ENCODE assay signal across 27 cellular contexts in the genomic region with DNA sequence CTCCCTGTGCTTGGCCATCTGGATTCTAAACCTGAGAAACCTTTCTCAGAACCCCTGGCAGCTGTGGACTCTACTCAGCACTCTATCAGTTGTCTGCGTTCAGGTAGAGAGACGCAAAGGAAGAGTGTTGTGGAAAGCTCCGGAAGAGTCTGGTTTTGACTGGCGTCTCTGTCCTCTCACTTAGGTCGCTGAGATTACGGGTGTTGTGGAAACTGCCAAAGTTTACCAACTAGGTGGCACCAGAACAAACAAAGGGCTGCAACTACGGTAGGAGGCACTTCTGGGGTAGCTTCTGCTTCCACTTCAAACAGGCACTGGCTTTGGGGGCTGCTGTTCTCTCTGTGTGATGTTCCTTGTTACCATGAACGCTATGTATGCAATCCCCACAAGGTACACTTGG. TPM values are rescaled to one million over a fixed set of nuclear protein-coding genes. Genes with fewer than 3 reads are reported as not detected.
DNase-seq lines count a peak whose midpoint lies in the region; ATAC-seq, FAIRE-seq and TF ChIP-seq lines count a peak whose summit lies in the region.
"Had no signal": no experiment of that assay in that cellular context is flagged by ENCODE, and none has a peak within 500 bp of the region (broad histone marks: within the 10 kb centered on the region; RNA-seq: fewer than 3 reads in every experiment).

No MANE protein-coding gene starts in this region.

- DNase-seq in HepG2 (ENCODE audit: low spot score) (no peak), colonic mucosa (peak; percentile 76), mucosa of gallbladder (ENCODE audit: low spot score) (peak; percentile 49), type B pancreatic cell (ENCODE audit: extremely low spot score, unreplicated experiment) (no peak), Karpas-422 (no peak), thyroid gland (no peak)
- DNase-seq: BE2C; CD4-positive, alpha-beta T cell; COR-L47; DND-41; HCEC 1CT; IMR-90; NCI-H1417; NCI-H1694 treated with DMSO at 0.1 percent for 48 hours; NCI-H446 treated with DMSO at 0.1 percent for 48 hours; NCI-H526 treated with DMSO at 0.1 percent for 48 hours; OCI-M1; Right ventricle myocardium superior had no signal

- TF ChIP-seq EP300 in HepG2 (IDR thresholded peaks at IDR 0.05; ENCODE audit: low read depth in 2 of 2, low read length in 2 of 2) (no peak), HepG2 (CRISPR knock-in tag; IDR thresholded peaks at IDR 0.05; ENCODE audit: borderline replicate concordance) (no peak)

- H3K4me3 Mint-ChIP-seq in type B pancreatic cell: no peak overlapping the region
- H3K4me3 Mint-ChIP-seq: CD4-positive, alpha-beta T cell; GM23338 had no signal

- no TSS peak for BruUV-seq in HepG2 (replicated peaks; lab: Mats Ljungman, UMichigan)

- H3K27me3 Mint-ChIP-seq in type B pancreatic cell: no peaks in the 10 kb centered on the region
- H3K27me3 Mint-ChIP-seq: CD4-positive, alpha-beta T cell had no signal

- no peak for TF ChIP-seq POLR2A in HepG2 (IDR thresholded peaks at IDR 0.05; ENCODE audit: insufficient read depth in 1 of 2, low read depth in 2 of 2, low read length in 2 of 2)
- TF ChIP-seq POLR2A in thyroid gland (IDR thresholded peaks at IDR 0.05): no peak

- CTCF ChIA-PET in HepG2 (lab: Yijun Ruan, JAX; ENCODE audit: low intra/inter-chr PET ratio, low total read pairs): no interaction called here

- no peak for TF ChIP-seq CTCF in liver (IDR thresholded peaks at IDR 0.05; ENCODE audit: low read depth, low read length, missing input control)
- no peak for TF ChIP-seq CTCF in HepG2 (CRISPR knock-in tag; IDR thresholded peaks at IDR 0.05)
- peak; percentile 0 for TF ChIP-seq CTCF in colonic mucosa (IDR thresholded peaks at IDR 0.05)
- TF ChIP-seq CTCF in type B pancreatic cell (conservative IDR thresholded peaks at IDR 0.05): no peak
- no peak for TF ChIP-seq CTCF in thyroid gland (IDR thresholded peaks at IDR 0.05)

- no peak overlapping the region for H3K4me3 ChIP-seq in liver (ENCODE audit: low read depth in 1 of 3, low read length in 3 of 3)
- H3K4me3 ChIP-seq in HepG2 (replicated peaks in 1 of 3; ENCODE audit: insufficient read depth in 1 of 3, low read depth in 2 of 3, low read length in 3 of 3): no peak overlapping the region
- no peak overlapping the region for H3K4me3 ChIP-seq in colonic mucosa
- no peak overlapping the region for H3K4me3 ChIP-seq in Karpas-422 (ENCODE audit: low read length)
- no peak overlapping the region for H3K4me3 ChIP-seq in thyroid gland (replicated peaks in 1 of 3)
- H3K4me3 ChIP-seq: A549, GM12878, GM23338 had no signal

- H3K9me3 Mint-ChIP-seq in type B pancreatic cell: no peaks in the 10 kb centered on the region
- H3K9me3 Mint-ChIP-seq: CD4-positive, alpha-beta T cell; GM23338 had no signal

- H3K36me3 Mint-ChIP-seq in type B pancreatic cell: peaks cover 30% of the 10 kb centered on the region

- H3K4me1 ChIP-seq in liver (ENCODE audit: control insufficient read depth in 4 of 4, insufficient read depth in 4 of 4, low read length in 3 of 4) (peaks cover 4 to 11% (median 9%) of the 10 kb centered on the region in 4 donors), HepG2 (ENCODE audit: insufficient read depth, low read length) (peaks cover 7% of the 10 kb centered on the region; the same call in 1 of the 2 replicates), colonic mucosa (peaks cover 2% of the 10 kb centered on the region), Karpas-422 (ENCODE audit: low read length) (no peaks in the 10 kb centered on the region), thyroid gland (no peaks in the 10 kb centered on the region)
- H3K4me1 ChIP-seq: BE2C had no signal

- no peak overlapping the region for H2AFZ ChIP-seq in HepG2 (ENCODE audit: low read length)
- H2AFZ ChIP-seq in Karpas-422 (ENCODE audit: low read length): no peak overlapping the region
- H2AFZ ChIP-seq: GM23338 had no signal

- H3K9ac ChIP-seq in liver (ENCODE audit: low read depth in 1 of 2, low read length in 2 of 2) (no peak overlapping the region), HepG2 (ENCODE audit: insufficient read depth, low read depth, low read length) (no peak overlapping the region), colonic mucosa (ENCODE audit: low read depth in 2 of 2, low read length in 2 of 2) (peak overlapping the region in 1 of 2 donors; percentile 64), Karpas-422 (ENCODE audit: low read length) (no peak overlapping the region)
- H3K9ac ChIP-seq: KMS-11 had no signal

- FAIRE-seq in HepG2 (lab: Jason Lieb, UNC): no peak
- FAIRE-seq: A549, GM12878, HTR-8/SVneo had no signal

- H3K36me3 ChIP-seq in liver (ENCODE audit: control insufficient read depth in 4 of 4, insufficient read depth in 3 of 4, low read depth in 1 of 4, low read length in 3 of 4) (peaks cover 9 to 60% (median 52%) of the 10 kb centered on the region in 4 donors), HepG2 (replicated peaks in 1 of 2; ENCODE audit: control insufficient read depth in 1 of 2, insufficient read depth in 2 of 2, low read length in 2 of 2) (peaks cover 28 to 63% of the 10 kb centered on the region in 2 experiments), colonic mucosa (peaks cover 5% of the 10 kb centered on the region), Karpas-422 (ENCODE audit: insufficient read depth, low read length) (peaks cover 49% of the 10 kb centered on the region), thyroid gland (peaks cover 67 to 94% of the 10 kb centered on the region in 2 donors)

- TF ChIP-seq RAD21 in liver (IDR thresholded peaks at IDR 0.05): peak; percentile 27 to 42
- TF ChIP-seq RAD21 in HepG2 (CRISPR knock-in tag; IDR thresholded peaks at IDR 0.05): no peak

- H3K9me2 ChIP-seq in Karpas-422 (replicated peaks; ENCODE audit: insufficient read depth, low read length): no peaks in the 10 kb centered on the region

- H3K9me3 ChIP-seq in liver (ENCODE audit: control insufficient read depth in 4 of 4, low read length in 3 of 4): no peaks in the 10 kb centered on the region
- H3K9me3 ChIP-seq in HepG2 (ENCODE audit: low read length): no peaks in the 10 kb centered on the region
- no peaks in the 10 kb centered on the region for H3K9me3 ChIP-seq in colonic mucosa
- no peaks in the 10 kb centered on the region for H3K9me3 ChIP-seq in Karpas-422 (ENCODE audit: low read length)
- H3K9me3 ChIP-seq in thyroid gland: no peaks in the 10 kb centered on the region
- H3K9me3 ChIP-seq: A549, BE2C had no signal

- H3K27ac Mint-ChIP-seq in type B pancreatic cell: peak overlapping the region; percentile 26
- H3K27ac Mint-ChIP-seq: CD4-positive, alpha-beta T cell; GM23338 had no signal

- no peak for ATAC-seq in HepG2
- ATAC-seq in GM19455 (IDR thresholded peaks at IDR 0.05; ENCODE audit: unreplicated experiment): no peak
- ATAC-seq: A549, GM12878, GM23338 had no signal

- H3K4me2 ChIP-seq in HepG2 (ENCODE audit: low read depth, low read length) (no peak overlapping the region), Karpas-422 (ENCODE audit: low read depth, low read length, poor library complexity, severe bottlenecking) (no peak overlapping the region)
- H3K4me2 ChIP-seq: A549, GM23338, KMS-11 had no signal

- H3K27ac ChIP-seq in liver (ENCODE audit: low read depth in 1 of 2, low read length in 2 of 2) (peak overlapping the region in 1 of 2 donors; percentile 63), HepG2 (ENCODE audit: extremely low read length, insufficient read depth, low read length) (no peak overlapping the region), colonic mucosa (peak overlapping the region; percentile 87), Karpas-422 (ENCODE audit: low read length) (no peak overlapping the region), thyroid gland (no peak overlapping the region)
- H3K27ac ChIP-seq: KMS-11 had no signal

- H3K79me2 ChIP-seq in HepG2 (ENCODE audit: insufficient read depth, low read length) (no peaks in the 10 kb centered on the region), Karpas-422 (ENCODE audit: low read length) (no peaks in the 10 kb centered on the region)

- intact Hi-C loops in HepG2 (cut with micrococcal nuclease; ENCODE audit: unreplicated experiment) (no loop called here), colonic mucosa (cut with DNase I) (loop anchor here (5.0 kb wide), 1 partner anchor 38 kb away; a partner anchor contains a TSS), thyroid gland (cut with DNase I) (no loop called here)

- in situ Hi-C loops in HepG2 (cut with HindIII; ENCODE audit: extremely low pct_ligation_motif_present, low pct_unique_long_range_greater_than_20kb): no loop called here

- H3K27me3 ChIP-seq in liver (ENCODE audit: control insufficient read depth in 4 of 4, insufficient read depth in 4 of 4, low read length in 3 of 4): no peaks in the 10 kb centered on the region
- H3K27me3 ChIP-seq in HepG2 (ENCODE audit: control insufficient read depth in 1 of 2, insufficient read depth in 2 of 2, low read length in 2 of 2): no peaks in the 10 kb centered on the region
- H3K27me3 ChIP-seq in colonic mucosa: no peaks in the 10 kb centered on the region
- H3K27me3 ChIP-seq in Karpas-422 (ENCODE audit: low read length): no peaks in the 10 kb centered on the region
- no peaks in the 10 kb centered on the region for H3K27me3 ChIP-seq in thyroid gland
- H3K27me3 ChIP-seq: BE2C had no signal

- POLR2A ChIA-PET in HepG2 (lab: Yijun Ruan, JAX): interaction anchor here (4.6 kb wide), 1 partner anchor 19 kb away, joined by 15 read pairs; a partner anchor contains a TSS

- 47% methylated on average over 8 of the region's 8 CpGs for WGBS in liver
- WGBS in HepG2 (ENCODE audit: low lambda C conversion rate): 98% methylated on average over 8 of the region's 8 CpGs
- WGBS in thyroid gland, 2 donors: 92 to 94% methylated on average over 8 of the region's 8 CpGs

- no peaks in the 10 kb centered on the region for H3K4me1 Mint-ChIP-seq in type B pancreatic cell (ENCODE audit: unreplicated experiment)
- H3K4me1 Mint-ChIP-seq: GM23338 had no signal

- H4K20me1 ChIP-seq in HepG2 (ENCODE audit: insufficient read depth, low read length): no peaks in the 10 kb centered on the region
- H4K20me1 ChIP-seq in Karpas-422 (ENCODE audit: insufficient read depth, low read depth, low read length): no peaks in the 10 kb centered on the region

RNA-seq across cellular contexts. Expression of a gene that starts 19.2 kb away (rescaled TPM):
- total RNA-seq in liver (1 to 10 TPM; 1.4 to 2.4 TPM), HepG2 (2016; rRNA removed; fragmentation: Illumina TruSeq; extraction: Trizol) (29.7 and 41.3 TPM in 2 replicates), colonic mucosa (10 to 100 TPM; 36.1 to 43.5 TPM), mucosa of gallbladder (3.2 TPM), type B pancreatic cell (ENCODE audit: low replicate concordance) (1.5 and 1.9 TPM in 2 replicates), thyroid gland (1 to 10 TPM in 1 of 4 donors, under 1 TPM in 1, not detected in 2; 0.83 to 1.5 TPM)
- polyA plus RNA-seq in liver (under 1 TPM; 0.36 to 0.92 TPM), HepG2 (2011; rRNA removed) (13.2 and 16.4 TPM in 2 replicates)
- 18.2 and 21.9 TPM in 2 replicates for total RNA-seq in HepG2 (2016; cell fraction: cytosol; rRNA removed; fragmentation: Illumina TruSeq; extraction: Trizol; ENCODE audit: low read depth)
- 29.5 and 42.6 TPM in 2 replicates for total RNA-seq in HepG2 (2016; cell fraction: insoluble cytoplasmic fraction; rRNA removed; fragmentation: Illumina TruSeq; extraction: Trizol)
- 35.6 and 37.8 TPM in 2 replicates for total RNA-seq in HepG2 (2016; cell fraction: membrane; rRNA removed; fragmentation: Illumina TruSeq; extraction: Trizol)
- total RNA-seq in HepG2 (2016; cell fraction: nucleus; rRNA removed; fragmentation: Illumina TruSeq; extraction: Trizol): 20.4 and 24.5 TPM in 2 replicates
- 16.8 and 21.5 TPM in 2 replicates for polyA plus RNA-seq in HepG2 (2011; cell fraction: cytosol; rRNA removed)
- polyA plus RNA-seq in HepG2 (2011; cell fraction: nucleus; rRNA removed): 31.6 and 37.7 TPM in 2 replicates
- polyA plus RNA-seq in HepG2 (2012): 11.4 and 12.0 TPM in 2 replicates
- 20.8 and 23.5 TPM in 2 replicates for polyA plus RNA-seq in HepG2 (2016; cell fraction: cytosol; fragmentation: Illumina TruSeq; extraction: Trizol; ENCODE audit: low read depth)
- 34.6 and 34.9 TPM in 2 replicates for polyA plus RNA-seq in HepG2 (2016; cell fraction: insoluble cytoplasmic fraction; fragmentation: Illumina TruSeq; extraction: Trizol; ENCODE audit: low read depth)
- 30.1 and 33.1 TPM in 2 replicates for polyA plus RNA-seq in HepG2 (2016; cell fraction: membrane; fragmentation: Illumina TruSeq; extraction: Trizol; ENCODE audit: low read depth)
- 50.2 and 55.6 TPM in 2 replicates for polyA plus RNA-seq in HepG2 (2016; cell fraction: nucleus; fragmentation: Illumina TruSeq; extraction: Trizol; ENCODE audit: insufficient read depth, low read depth)
- 1.6 and 25.3 TPM in 2 replicates for polyA minus RNA-seq in HepG2 (2011; rRNA and poly(A)+ RNA removed; ENCODE audit: low replicate concordance)
- polyA minus RNA-seq in HepG2 (2011; cell fraction: cytosol; rRNA and poly(A)+ RNA removed): 14.9 and 16.9 TPM in 2 replicates
- 6.8 and 9.9 TPM in 2 replicates for polyA minus RNA-seq in HepG2 (2011; cell fraction: nucleus; rRNA and poly(A)+ RNA removed)
- not detected in 2 replicates for total RNA-seq in Karpas-422 (2014; rRNA removed; shearing (Covaris generic); ENCODE audit: low replicate concordance)
- total RNA-seq: CD4-positive, alpha-beta T cell had no signal

RNA-seq across cellular contexts. Expression of a gene that starts 39.2 kb away (rescaled TPM):
- total RNA-seq in liver: 1 to 10 TPM; 2.6 to 3.0 TPM
- 1 to 10 TPM in 1 of 2 donors, under 1 TPM in 1; 0.86 to 1.4 TPM for polyA plus RNA-seq in liver
- total RNA-seq in HepG2 (2016; rRNA removed; fragmentation: Illumina TruSeq; extraction: Trizol): not detected in 2 replicates
- not detected in 2 replicates for total RNA-seq in HepG2 (2016; cell fraction: cytosol; rRNA removed; fragmentation: Illumina TruSeq; extraction: Trizol; ENCODE audit: low read depth)
- total RNA-seq in HepG2 (2016; cell fraction: insoluble cytoplasmic fraction; rRNA removed; fragmentation: Illumina TruSeq; extraction: Trizol): not detected in 2 replicates
- not detected in 2 replicates for total RNA-seq in HepG2 (2016; cell fraction: membrane; rRNA removed; fragmentation: Illumina TruSeq; extraction: Trizol)
- 0.12 TPM in 1 of 2 replicates, not detected in the other for total RNA-seq in HepG2 (2016; cell fraction: nucleus; rRNA removed; fragmentation: Illumina TruSeq; extraction: Trizol)
- polyA plus RNA-seq in HepG2 (2011; rRNA removed): 0.01 and 0.05 TPM in 2 replicates
- 0.05 TPM in 1 of 2 replicates, not detected in the other for polyA plus RNA-seq in HepG2 (2011; cell fraction: cytosol; rRNA removed)
- polyA plus RNA-seq in HepG2 (2011; cell fraction: nucleus; rRNA removed): 0.63 and 0.68 TPM in 2 replicates
- polyA plus RNA-seq in HepG2 (2012): 0.19 TPM in 1 of 2 replicates, not detected in the other
- polyA plus RNA-seq in HepG2 (2016; cell fraction: cytosol; fragmentation: Illumina TruSeq; extraction: Trizol; ENCODE audit: low read depth): not detected in 2 replicates
- not detected in 2 replicates for polyA plus RNA-seq in HepG2 (2016; cell fraction: insoluble cytoplasmic fraction; fragmentation: Illumina TruSeq; extraction: Trizol; ENCODE audit: low read depth)
- not detected in 2 replicates for polyA plus RNA-seq in HepG2 (2016; cell fraction: membrane; fragmentation: Illumina TruSeq; extraction: Trizol; ENCODE audit: low read depth)
- polyA plus RNA-seq in HepG2 (2016; cell fraction: nucleus; fragmentation: Illumina TruSeq; extraction: Trizol; ENCODE audit: insufficient read depth, low read depth): not detected in 2 replicates
- 0.37 TPM in 1 of 2 replicates, not detected in the other for polyA minus RNA-seq in HepG2 (2011; rRNA and poly(A)+ RNA removed; ENCODE audit: low replicate concordance)
- not detected in 2 replicates for polyA minus RNA-seq in HepG2 (2011; cell fraction: cytosol; rRNA and poly(A)+ RNA removed)
- polyA minus RNA-seq in HepG2 (2011; cell fraction: nucleus; rRNA and poly(A)+ RNA removed): not detected in 2 replicates
- total RNA-seq in colonic mucosa: 1 to 10 TPM; 6.9 to 8.2 TPM
- total RNA-seq in mucosa of gallbladder: 2.5 TPM
- 0.51 and 0.55 TPM in 2 replicates for total RNA-seq in type B pancreatic cell (ENCODE audit: low replicate concordance)
- 0.78 and 1.7 TPM in 2 replicates for total RNA-seq in Karpas-422 (2014; rRNA removed; shearing (Covaris generic); ENCODE audit: low replicate concordance)
- under 1 TPM in 3 of 4 donors, not detected in 1; 0.13 to 0.79 (median 0.22) TPM for total RNA-seq in thyroid gland
- total RNA-seq: M059J, SK-MEL-5 had no signal
- polyA plus RNA-seq: GM23338 had no signal

RNA-seq across cellular contexts. Expression of a gene that starts 57.5 kb away (rescaled TPM):
- 10 to 100 TPM in 1 of 2 donors, 1 to 10 TPM in 1; 8.3 to 15.4 TPM for total RNA-seq in liver
- polyA plus RNA-seq in liver: 10 to 100 TPM in 1 of 2 donors, 1 to 10 TPM in 1; 8.8 to 37.7 TPM
- total RNA-seq in HepG2 (2016; rRNA removed; fragmentation: Illumina TruSeq; extraction: Trizol): 17.9 and 22.0 TPM in 2 replicates
- total RNA-seq in HepG2 (2016; cell fraction: cytosol; rRNA removed; fragmentation: Illumina TruSeq; extraction: Trizol; ENCODE audit: low read depth): 10.3 and 10.6 TPM in 2 replicates
- total RNA-seq in HepG2 (2016; cell fraction: insoluble cytoplasmic fraction; rRNA removed; fragmentation: Illumina TruSeq; extraction: Trizol): 19.3 and 20.7 TPM in 2 replicates
- 7.2 and 8.9 TPM in 2 replicates for total RNA-seq in HepG2 (2016; cell fraction: membrane; rRNA removed; fragmentation: Illumina TruSeq; extraction: Trizol)
- total RNA-seq in HepG2 (2016; cell fraction: nucleus; rRNA removed; fragmentation: Illumina TruSeq; extraction: Trizol): 16.0 and 18.0 TPM in 2 replicates
- 13.6 and 13.9 TPM in 2 replicates for polyA plus RNA-seq in HepG2 (2011; rRNA removed)
- 7.8 and 10.1 TPM in 2 replicates for polyA plus RNA-seq in HepG2 (2011; cell fraction: cytosol; rRNA removed)
- polyA plus RNA-seq in HepG2 (2011; cell fraction: nucleus; rRNA removed): 6.0 and 10.8 TPM in 2 replicates
- 10.5 and 14.7 TPM in 2 replicates for polyA plus RNA-seq in HepG2 (2012)
- polyA plus RNA-seq in HepG2 (2016; cell fraction: cytosol; fragmentation: Illumina TruSeq; extraction: Trizol; ENCODE audit: low read depth): 0.95 and 1.3 TPM in 2 replicates
- polyA plus RNA-seq in HepG2 (2016; cell fraction: insoluble cytoplasmic fraction; fragmentation: Illumina TruSeq; extraction: Trizol; ENCODE audit: low read depth): 26.5 and 29.3 TPM in 2 replicates
- polyA plus RNA-seq in HepG2 (2016; cell fraction: membrane; fragmentation: Illumina TruSeq; extraction: Trizol; ENCODE audit: low read depth): 3.7 and 5.0 TPM in 2 replicates
- 26.0 and 36.3 TPM in 2 replicates for polyA plus RNA-seq in HepG2 (2016; cell fraction: nucleus; fragmentation: Illumina TruSeq; extraction: Trizol; ENCODE audit: insufficient read depth, low read depth)
- polyA minus RNA-seq in HepG2 (2011; rRNA and poly(A)+ RNA removed; ENCODE audit: low replicate concordance): 8.0 and 26.1 TPM in 2 replicates
- polyA minus RNA-seq in HepG2 (2011; cell fraction: cytosol; rRNA and poly(A)+ RNA removed): 10.1 and 12.2 TPM in 2 replicates
- polyA minus RNA-seq in HepG2 (2011; cell fraction: nucleus; rRNA and poly(A)+ RNA removed): 13.1 and 14.5 TPM in 2 replicates
- total RNA-seq in colonic mucosa: 10 to 100 TPM; 21.0 to 28.7 TPM
- 32.1 TPM for total RNA-seq in mucosa of gallbladder
- 39.8 and 54.4 TPM in 2 replicates for total RNA-seq in type B pancreatic cell (ENCODE audit: low replicate concordance)
- total RNA-seq in Karpas-422 (2014; rRNA removed; shearing (Covaris generic); ENCODE audit: low replicate concordance): 25.7 and 33.5 TPM in 2 replicates
- total RNA-seq in thyroid gland: 10 to 100 TPM; 26.6 to 37.4 (median 35.4) TPM

Comparison
In these comparisons a context has a peak if more than half of its experiments do, and no peak if none do; other contexts are left out.
1. DNase-seq: peak in colonic mucosa (single experiment) and mucosa of gallbladder (single experiment); none in HepG2 (single experiment), type B pancreatic cell (single experiment), Karpas-422 (single experiment) and thyroid gland (0 of 2).